7 cellular contexts compared by ENCODE assay signal in the genomic region with DNA sequence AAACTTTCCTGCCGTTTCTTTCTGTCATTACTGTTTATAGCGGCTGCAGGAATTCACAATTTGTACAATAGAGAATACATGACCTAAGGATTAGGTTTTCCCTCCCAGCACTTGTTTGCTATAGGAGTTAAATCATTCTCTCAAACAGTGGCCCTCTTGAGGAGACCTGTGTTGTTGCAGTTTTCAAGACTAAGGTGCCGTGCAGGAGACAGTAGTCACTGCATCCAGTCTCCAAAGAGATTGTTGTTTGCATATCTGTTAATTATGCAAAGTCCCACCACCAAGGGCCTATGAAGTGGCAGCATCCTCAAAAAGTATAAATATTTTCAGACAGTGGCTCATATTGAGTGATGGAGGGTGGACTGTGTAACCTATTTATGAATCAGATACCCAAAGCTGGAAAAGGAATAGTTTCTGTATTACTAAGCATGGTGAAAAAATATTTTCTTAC. TPM values are rescaled to one million over a fixed set of nuclear protein-coding genes. Genes with fewer than 3 reads are reported as not detected.
A peak's percentile ranks its signal among the peaks of the same experiment; 100 is the strongest.
DNase-seq lines count a peak whose midpoint lies in the region; TF ChIP-seq lines count a peak whose summit lies in the region.

No MANE protein-coding gene starts in this region.

- peak; percentile 70 for DNase-seq in EL
- peak; percentile 53 for DNase-seq in HEK293T (ENCODE audit: extremely low spot score)
- DNase-seq in NCI-H526 treated with DMSO at 0.1 percent for 48 hours (lab: John Stamatoyannopoulos, UW), result peak; percentile 87
- DNase-seq in choroid plexus epithelial cell (ENCODE audit: low read depth), result peak; percentile 74
- DNase-seq in foreskin melanocyte, result no peak
- no peak for DNase-seq in T-helper 2 cell treated with Interferon-gamma antibody and Interleukin-4, amounts not matched to agents 5 μg/mL and 100 μg/mL, for 36 hours (ENCODE audit: low spot score)

- peaks cover 28% of the 10 kb centered on the region for H3K4me1 Mint-ChIP-seq in T-helper 2 cell treated with Interferon-gamma antibody and Interleukin-4, amounts not matched to agents 5 μg/mL and 100 μg/mL, for 36 hours (ENCODE audit: low read depth)

- no peak overlapping the region for H3K27ac ChIP-seq in mesodermal cell (ENCODE audit: low read depth, low read length, severe bottlenecking)

- H3K27ac Mint-ChIP-seq in T-helper 2 cell treated with Interferon-gamma antibody and Interleukin-4, amounts not matched to agents 5 μg/mL and 100 μg/mL, for 36 hours, result no peak overlapping the region

- peaks cover 53% of the 10 kb centered on the region for H3K27me3 Mint-ChIP-seq in T-helper 2 cell treated with Interferon-gamma antibody and Interleukin-4, amounts not matched to agents 5 μg/mL and 100 μg/mL, for 36 hours (ENCODE audit: low read depth)

- 10 to 17% methylated on average over 2 of the region's 3 CpGs for WGBS in mesodermal cell (ENCODE audit: insufficient coverage in 2 of 2), 2 experiments

- no peaks in the 10 kb centered on the region for H3K9me3 ChIP-seq in mesodermal cell (ENCODE audit: control insufficient read depth, low read length)

- H3K4me3 Mint-ChIP-seq in T-helper 2 cell treated with Interferon-gamma antibody and Interleukin-4, amounts not matched to agents 5 μg/mL and 100 μg/mL, for 36 hours, result no peak overlapping the region

- peaks cover 52% of the 10 kb centered on the region for H3K36me3 ChIP-seq in mesodermal cell (ENCODE audit: control insufficient read depth, insufficient read depth, low read length)

- H3K9me3 Mint-ChIP-seq in T-helper 2 cell treated with Interferon-gamma antibody and Interleukin-4, amounts not matched to agents 5 μg/mL and 100 μg/mL, for 36 hours, result no peaks in the 10 kb centered on the region

- TF ChIP-seq CTCF in choroid plexus epithelial cell (conservative IDR thresholded peaks at IDR 0.05; ENCODE audit: low read depth, low read length), result peak; percentile 73

- H3K36me3 Mint-ChIP-seq in T-helper 2 cell treated with Interferon-gamma antibody and Interleukin-4, amounts not matched to agents 5 μg/mL and 100 μg/mL, for 36 hours (ENCODE audit: low read depth), result no peaks in the 10 kb centered on the region

- H3K4me3 ChIP-seq in choroid plexus epithelial cell (ENCODE audit: low read depth, low read length) (peak overlapping the region; percentile 73), mesodermal cell (ENCODE audit: extremely low read depth, insufficient read depth, low read length, poor library complexity, severe bottlenecking) (peak overlapping the region; percentile 88)

- H3K4me1 ChIP-seq in mesodermal cell (ENCODE audit: control insufficient read depth, insufficient read depth, low read length, poor library complexity, severe bottlenecking), result peaks cover 48% of the 10 kb centered on the region

- CTCF ChIA-PET in HEK293T (lab: Yijun Ruan, JAX), result interaction anchor here (1.0 to 1.5 kb wide), 2 partner anchors 123 to 195 kb away, joined by 3 to 7 read pairs; no protein-coding TSS in a partner anchor

- POLR2A ChIA-PET in HEK293T (lab: Yijun Ruan, JAX), result interaction anchor here (5.9 kb wide), 1 partner anchor 11 kb away, joined by 39 read pairs; no protein-coding TSS in a partner anchor

TF ChIP-seq in HEK293T, 16 proteins besides CTCF, POLR2A, EP300 and RAD21:
- TF ChIP-seq PKNOX1 (IDR thresholded peaks at IDR 0.05) (no peak), SP1 (IDR thresholded peaks at IDR 0.05) (no peak), HDGF (IDR thresholded peaks at IDR 0.05; ENCODE audit: borderline replicate concordance) (no peak), LEF1 (IDR thresholded peaks at IDR 0.05; ENCODE audit: borderline replicate concordance) (no peak), NFRKB (IDR thresholded peaks at IDR 0.05) (no peak), TARDBP (IDR thresholded peaks at IDR 0.05) (no peak), BHLHE40 (IDR thresholded peaks at IDR 0.05; ENCODE audit: borderline replicate concordance) (no peak), ELF4 (IDR thresholded peaks at IDR 0.05) (no peak), ZNF384 (IDR thresholded peaks at IDR 0.05) (no peak), FOXK2 (IDR thresholded peaks at IDR 0.05) (no peak), FOXM1 (IDR thresholded peaks at IDR 0.05; ENCODE audit: borderline replicate concordance) (no peak)

RNA-seq across cellular contexts. Expression of gene PRSS23, which starts 2.3 kb away (rescaled TPM):
- polyA plus RNA-seq in mesodermal cell (2013, experiment 1 of 2), result 450 TPM
- polyA plus RNA-seq in mesodermal cell (2013, experiment 2 of 2), result 338 TPM

Comparison
In these comparisons a context has a peak if more than half of its experiments do, and no peak if none do; other contexts are left out.
1. DNase-seq: peak in EL (single experiment), HEK293T (single experiment), NCI-H526 treated with DMSO at 0.1 percent for 48 hours (single experiment) and choroid plexus epithelial cell (single experiment); none in foreskin melanocyte (single experiment) and T-helper 2 cell treated with Interferon-gamma antibody and Interleukin-4, amounts not matched to agents 5 μg/mL and 100 μg/mL, for 36 hours (single experiment).